In the genomic region with DNA sequence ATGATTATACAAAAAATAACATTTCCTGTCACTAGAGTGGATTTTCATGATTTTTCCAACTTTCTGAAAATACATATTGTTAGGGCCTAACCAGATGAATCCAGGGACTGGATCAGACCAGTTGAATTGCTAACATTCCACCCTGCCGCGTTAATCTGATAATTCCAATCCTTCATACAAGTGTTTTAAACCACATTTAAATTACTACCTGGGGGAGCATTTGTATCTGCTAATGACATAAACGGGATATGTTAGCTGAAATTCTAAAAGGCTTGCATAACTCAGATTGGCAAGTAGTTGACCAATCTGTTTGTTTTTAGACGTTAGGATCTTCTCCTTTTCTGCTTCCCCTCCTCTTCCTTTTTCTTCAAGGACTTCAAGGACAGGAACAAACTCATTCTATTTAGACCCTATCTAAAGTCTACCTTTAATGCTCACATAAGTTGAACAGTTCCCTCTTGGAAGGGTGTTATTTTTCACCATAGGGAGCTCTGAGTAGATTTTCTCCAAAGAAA, we compare ENCODE assay signal across 21 cellular contexts.
"Had no signal": no experiment of that assay in that cellular context is flagged by ENCODE, and none has a peak within 500 bp of the region (broad histone marks: within the 10 kb centered on the region; RNA-seq: fewer than 3 reads in every experiment).

No MANE protein-coding gene starts in this region.

- H3K27ac Mint-ChIP-seq: activated B cell treated with CpG ODN at 0.5 μM for 24 hours; activated CD4-positive, alpha-beta memory T cell treated with anti-CD3 and anti-CD28 coated beads for 36 hours; activated naive CD8-positive, alpha-beta T cell treated with anti-CD3 and anti-CD28 coated beads, Interleukin-2, amount 10 ng/mL, durations not matched to agents 7 days and 5 days; activated T-helper 17 cell treated with anti-CD3 and anti-CD28 coated beads, Interleukin-2, amount 50 U/mL, for 72 hours; endodermal cell; naive thymus-derived CD8-positive, alpha-beta T cell; stimulated activated naive B cell treated with anti-CD40 and anti-IgM and Interleukin-4, amounts not matched to agents 10 μg/mL and 1 μg/mL and 100 μg/mL, for 72 hours had no signal

- H3K9me3 Mint-ChIP-seq: activated B cell treated with CpG ODN at 0.5 μM for 24 hours; activated naive CD8-positive, alpha-beta T cell treated with anti-CD3 and anti-CD28 coated beads, Interleukin-2, amount 10 ng/mL, durations not matched to agents 7 days and 5 days; endodermal cell; stimulated activated naive B cell treated with anti-CD40 and anti-IgM and Interleukin-4, amounts not matched to agents 10 μg/mL and 1 μg/mL and 100 μg/mL, for 72 hours had no signal

- H3K27ac ChIP-seq: brain microvascular endothelial cell, colonic mucosa, epithelial cell of prostate, thoracic aorta, upper lobe of right lung had no signal

- DNase-seq: activated B cell treated with CpG ODN at 0.5 μM for 24 hours; activated CD4-positive, alpha-beta memory T cell treated with anti-CD3 and anti-CD28 coated beads for 36 hours; activated CD4-positive, alpha-beta T cell treated with anti-CD3 and anti-CD28 coated beads for 4 hours; activated naive CD4-positive, alpha-beta T cell; activated naive CD8-positive, alpha-beta T cell treated with anti-CD3 and anti-CD28 coated beads, Interleukin-2, amount 10 ng/mL, durations not matched to agents 7 days and 5 days; activated T-cell treated with anti-CD3 and anti-CD28 coated beads for 4 hours; anterior cingulate cortex; brain microvascular endothelial cell; colonic mucosa; endodermal cell; foreskin fibroblast; left cardiac atrium; naive thymus-derived CD8-positive, alpha-beta T cell; nucleus accumbens; retina; stimulated activated naive B cell treated with anti-CD40 and anti-IgM and Interleukin-4, amounts not matched to agents 10 μg/mL and 1 μg/mL and 100 μg/mL, for 72 hours; upper lobe of right lung had no signal

- H3K9me3 ChIP-seq: colonic mucosa, thoracic aorta, upper lobe of right lung had no signal

- H3K4me1 Mint-ChIP-seq: activated B cell treated with CpG ODN at 0.5 μM for 24 hours; activated naive CD8-positive, alpha-beta T cell treated with anti-CD3 and anti-CD28 coated beads, Interleukin-2, amount 10 ng/mL, durations not matched to agents 7 days and 5 days; activated T-helper 17 cell treated with anti-CD3 and anti-CD28 coated beads, Interleukin-2, amount 50 U/mL, for 72 hours; central memory CD8-positive, alpha-beta T cell; endodermal cell; naive thymus-derived CD8-positive, alpha-beta T cell; stimulated activated naive B cell treated with anti-CD40 and anti-IgM and Interleukin-4, amounts not matched to agents 10 μg/mL and 1 μg/mL and 100 μg/mL, for 72 hours had no signal

- H3K4me1 ChIP-seq: colonic mucosa, upper lobe of right lung had no signal

- ATAC-seq: activated T-helper 17 cell treated with anti-CD3 and anti-CD28 coated beads, Interleukin-2, amount 50 U/mL, for 72 hours; left cardiac atrium; naive thymus-derived CD8-positive, alpha-beta T cell; stimulated activated naive B cell treated with anti-CD40 and anti-IgM and Interleukin-4, amounts not matched to agents 10 μg/mL and 1 μg/mL and 100 μg/mL, for 72 hours; upper lobe of right lung had no signal

- H3K36me3 ChIP-seq: brain microvascular endothelial cell, colonic mucosa, thoracic aorta, upper lobe of right lung had no signal

- H3K4me3 Mint-ChIP-seq: activated B cell treated with CpG ODN at 0.5 μM for 24 hours; activated CD4-positive, alpha-beta memory T cell treated with anti-CD3 and anti-CD28 coated beads for 36 hours; activated naive CD8-positive, alpha-beta T cell treated with anti-CD3 and anti-CD28 coated beads, Interleukin-2, amount 10 ng/mL, durations not matched to agents 7 days and 5 days; activated T-helper 17 cell treated with anti-CD3 and anti-CD28 coated beads, Interleukin-2, amount 50 U/mL, for 72 hours; central memory CD8-positive, alpha-beta T cell; endodermal cell; naive thymus-derived CD8-positive, alpha-beta T cell; stimulated activated naive B cell treated with anti-CD40 and anti-IgM and Interleukin-4, amounts not matched to agents 10 μg/mL and 1 μg/mL and 100 μg/mL, for 72 hours had no signal

- H3K36me3 Mint-ChIP-seq: activated CD4-positive, alpha-beta memory T cell treated with anti-CD3 and anti-CD28 coated beads for 36 hours; activated naive CD8-positive, alpha-beta T cell treated with anti-CD3 and anti-CD28 coated beads, Interleukin-2, amount 10 ng/mL, durations not matched to agents 7 days and 5 days; naive thymus-derived CD8-positive, alpha-beta T cell; stimulated activated naive B cell treated with anti-CD40 and anti-IgM and Interleukin-4, amounts not matched to agents 10 μg/mL and 1 μg/mL and 100 μg/mL, for 72 hours had no signal

- H3K4me3 ChIP-seq: colonic mucosa, thoracic aorta, upper lobe of right lung had no signal

- H3K27me3 ChIP-seq: brain microvascular endothelial cell, colonic mucosa, upper lobe of right lung had no signal

- H3K27me3 Mint-ChIP-seq: activated B cell treated with CpG ODN at 0.5 μM for 24 hours; activated CD4-positive, alpha-beta memory T cell treated with anti-CD3 and anti-CD28 coated beads for 36 hours; activated naive CD8-positive, alpha-beta T cell treated with anti-CD3 and anti-CD28 coated beads, Interleukin-2, amount 10 ng/mL, durations not matched to agents 7 days and 5 days; activated T-helper 17 cell treated with anti-CD3 and anti-CD28 coated beads, Interleukin-2, amount 50 U/mL, for 72 hours; central memory CD8-positive, alpha-beta T cell; stimulated activated naive B cell treated with anti-CD40 and anti-IgM and Interleukin-4, amounts not matched to agents 10 μg/mL and 1 μg/mL and 100 μg/mL, for 72 hours had no signal
